ENCODE assay signal across 8 cellular contexts in the genomic region with DNA sequence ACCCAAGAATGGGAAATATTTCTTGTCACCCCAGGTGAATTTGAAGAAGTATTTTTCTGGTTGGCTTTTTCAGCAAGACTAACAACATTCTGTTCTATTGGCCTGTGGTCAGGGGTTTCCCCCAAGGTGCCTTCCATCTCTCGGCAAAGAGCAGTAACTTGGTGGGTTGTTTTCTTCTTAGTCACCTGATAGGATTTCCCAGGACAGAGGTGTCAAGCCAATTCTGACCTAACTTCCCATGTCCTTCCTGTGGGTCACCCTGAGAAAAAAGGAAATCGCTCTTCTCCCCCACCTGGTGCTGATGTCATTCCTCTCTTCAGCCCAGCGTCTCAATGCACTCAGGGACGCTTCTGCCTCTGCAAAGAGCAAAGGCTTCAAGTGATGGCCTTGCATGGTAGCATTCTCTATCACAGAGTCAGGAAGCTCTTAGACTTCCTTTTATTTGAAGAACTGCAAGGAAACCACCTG. TPM values are rescaled to one million over a fixed set of nuclear protein-coding genes. Genes with fewer than 3 reads are reported as not detected.
DNase-seq lines count a peak whose midpoint lies in the region; ATAC-seq and TF ChIP-seq lines count a peak whose summit lies in the region.

No MANE protein-coding gene starts in this region.

- no peaks in the 10 kb centered on the region for H3K36me3 Mint-ChIP-seq in activated naive CD8-positive, alpha-beta T cell treated with anti-CD3 and anti-CD28 coated beads, Interleukin-2, amount 50 U/mL, for 24 hours (ENCODE audit: low read depth)

- peak overlapping the region; percentile 82 for H3K27ac Mint-ChIP-seq in activated naive CD8-positive, alpha-beta T cell treated with anti-CD3 and anti-CD28 coated beads, Interleukin-2, amount 50 U/mL, for 24 hours

- peaks cover under 1% of the 10 kb centered on the region for H3K9me3 Mint-ChIP-seq in activated naive CD8-positive, alpha-beta T cell treated with anti-CD3 and anti-CD28 coated beads, Interleukin-2, amount 50 U/mL, for 24 hours

- H3K9me3 ChIP-seq in OCI-LY7 (ENCODE audit: low read length) (no peaks in the 10 kb centered on the region), ascending aorta (no peaks in the 10 kb centered on the region)

- peaks cover 35% of the 10 kb centered on the region for H3K4me1 ChIP-seq in OCI-LY7 (ENCODE audit: insufficient read depth, low read length, poor library complexity, severe bottlenecking)
- H3K4me1 ChIP-seq in ascending aorta = no peaks in the 10 kb centered on the region

- no peaks in the 10 kb centered on the region for H4K20me1 ChIP-seq in OCI-LY7 (ENCODE audit: insufficient read depth, low read length)

- H3K9me2 ChIP-seq in OCI-LY7 (ENCODE audit: insufficient read depth, low read length) = no peaks in the 10 kb centered on the region

- H3K36me3 ChIP-seq in OCI-LY7 (ENCODE audit: insufficient read depth, low read length) = peaks cover 5% of the 10 kb centered on the region; the same call in 1 of the 2 replicates
- no peaks in the 10 kb centered on the region for H3K36me3 ChIP-seq in ascending aorta

- TF ChIP-seq CTCF in OCI-LY7 (conservative IDR thresholded peaks at IDR 0.05; ENCODE audit: low read length) (no peak), dorsolateral prefrontal cortex (IDR thresholded peaks at IDR 0.05 in 54 of 56, conservative IDR thresholded peaks at IDR 0.05 in 2 of 56; ENCODE audit: low read depth in 1 of 56, partially characterized antibody in 56 of 56) (no peak), ascending aorta (IDR thresholded peaks at IDR 0.05) (no peak)

- CTCF ChIA-PET in OCI-LY7 (lab: Charles Lee; ENCODE audit: unreplicated experiment) = no interaction called here

- no TSS peak for BruUV-seq in OCI-LY7 (replicated peaks; lab: Mats Ljungman, UMichigan)

- no peak overlapping the region; the same call in 1 of the 2 replicates for H2AFZ ChIP-seq in OCI-LY7 (ENCODE audit: low read length)

- intact Hi-C loops in OCI-LY7 (cut with micrococcal nuclease; ENCODE audit: unreplicated experiment) = no loop called here
- intact Hi-C loops in dorsolateral prefrontal cortex (cut with DNase I) = no loop called here
- intact Hi-C loops in ascending aorta (cut with DNase I) = no loop called here

- peak overlapping the region; percentile 58 for H3K4me3 Mint-ChIP-seq in activated naive CD8-positive, alpha-beta T cell treated with anti-CD3 and anti-CD28 coated beads, Interleukin-2, amount 50 U/mL, for 24 hours

- H3K27ac ChIP-seq in OCI-LY7 (ENCODE audit: low read depth, low read length, poor library complexity, severe bottlenecking) (peak overlapping the region; percentile 78), dorsolateral prefrontal cortex (no peak overlapping the region), ascending aorta (no peak overlapping the region)

- H3K27me3 ChIP-seq in dorsolateral prefrontal cortex (no peaks in the 10 kb centered on the region), ascending aorta (no peaks in the 10 kb centered on the region)

- no peaks in the 10 kb centered on the region for H3K79me2 ChIP-seq in OCI-LY7 (ENCODE audit: insufficient read depth, low read depth, low read length)

- peaks cover 67% of the 10 kb centered on the region for H3K4me1 Mint-ChIP-seq in activated naive CD8-positive, alpha-beta T cell treated with anti-CD3 and anti-CD28 coated beads, Interleukin-2, amount 50 U/mL, for 24 hours

- peak overlapping the region; percentile 33 for H3K4me3 ChIP-seq in OCI-LY7 (ENCODE audit: low read depth, low read length, poor library complexity, severe bottlenecking)
- no peak overlapping the region for H3K4me3 ChIP-seq in dorsolateral prefrontal cortex
- no peak overlapping the region for H3K4me3 ChIP-seq in ascending aorta

- no peaks in the 10 kb centered on the region for H3K27me3 Mint-ChIP-seq in activated naive CD8-positive, alpha-beta T cell treated with anti-CD3 and anti-CD28 coated beads, Interleukin-2, amount 50 U/mL, for 24 hours

- peak; percentile 86 for ATAC-seq in GM21717 (IDR thresholded peaks at IDR 0.05; ENCODE audit: unreplicated experiment)
- ATAC-seq in activated naive CD8-positive, alpha-beta T cell treated with anti-CD3 and anti-CD28 coated beads, Interleukin-2, amount 50 U/mL, for 24 hours = peak; percentile 90

- peak; percentile 3 for DNase-seq in ELR (ENCODE audit: low read depth)
- peak; percentile 88 for DNase-seq in OCI-LY7 (ENCODE audit: low spot score)
- peak; percentile 69 for DNase-seq in activated naive CD8-positive, alpha-beta T cell treated with anti-CD3 and anti-CD28 coated beads, Interleukin-2, amount 50 U/mL, for 24 hours
- peak; percentile 49 to 96 (median 78) for DNase-seq in stimulated activated naive CD4-positive, alpha-beta T cell (lab: John Stamatoyannopoulos, UW)
- no peak for DNase-seq in dorsolateral prefrontal cortex
- no peak for DNase-seq in NOMO-1 (lab: John Stamatoyannopoulos, UW; ENCODE audit: unreplicated experiment in 2 of 2)
- no peak for DNase-seq in ascending aorta (ENCODE audit: low spot score in 2 of 2)

- POLR2A ChIA-PET in OCI-LY7 (lab: Charles Lee) = interaction anchor here (0.7 to 0.9 kb wide), 2 partner anchors 19 to 185 kb away, joined by 3 read pairs; no protein-coding TSS in a partner anchor

- H3K4me2 ChIP-seq in OCI-LY7 (ENCODE audit: low read length) = peak overlapping the region; percentile 51

RNA-seq across cellular contexts. Expression of a gene that starts 16.1 kb away (rescaled TPM):
- total RNA-seq in OCI-LY7 (2014; rRNA removed; shearing (Covaris generic)) = not detected in 2 replicates
- not detected in 2 replicates for total RNA-seq in OCI-LY7 (2022)
- total RNA-seq in dorsolateral prefrontal cortex = under 1 TPM in 2 of 120 experiments, not detected in 118; 0.60 to 0.77 TPM
- total RNA-seq in ascending aorta = not detected

RNA-seq across cellular contexts. Expression of a gene that starts 50.0 kb away (rescaled TPM):
- total RNA-seq in OCI-LY7 (2014; rRNA removed; shearing (Covaris generic)) = not detected in 2 replicates
- total RNA-seq in OCI-LY7 (2022) (not detected in 2 replicates), dorsolateral prefrontal cortex (under 1 TPM in 1 of 120 experiments, not detected in 119; 0.60 TPM), ascending aorta (not detected)

Comparison
In these comparisons a context has a peak if more than half of its experiments do, and no peak if none do; other contexts are left out.
1. DNase-seq: peak in ELR (single experiment), OCI-LY7 (single experiment), activated naive CD8-positive, alpha-beta T cell treated with anti-CD3 and anti-CD28 coated beads, Interleukin-2, amount 50 U/mL, for 24 hours (single experiment) and stimulated activated naive CD4-positive, alpha-beta T cell (6 of 6); none in dorsolateral prefrontal cortex (0 of 10), NOMO-1 (0 of 2) and ascending aorta (0 of 2).